12 cellular contexts compared by ENCODE assay signal in genomic region chr1:108470750-108471149, GRCh38. TPM values are rescaled to one million over a fixed set of nuclear protein-coding genes. Genes with fewer than 3 reads are reported as not detected.
"Had no signal": no experiment of that assay in that cellular context is flagged by ENCODE, and none has a peak within 500 bp of the region (broad histone marks: within the 10 kb centered on the region; RNA-seq: fewer than 3 reads in every experiment).

No MANE protein-coding gene starts in this region.

RNA-seq across cellular contexts. Expression of gene NBPF6, which starts 20.6 kb away (rescaled TPM):
- total RNA-seq: stomach, subcutaneous adipose tissue, suprapubic skin, temporal lobe, thoracic aorta, thyroid gland, upper lobe of left lung, upper lobe of right lung, ureter, urinary bladder, uterus, vagina had no signal
